In genomic region chr6:31659649-31660223, GRCh38 we compare ENCODE assay signal across 7 cellular contexts. TPM values are rescaled to one million over a fixed set of nuclear protein-coding genes. Genes with fewer than 3 reads are reported as not detected.
DNase-seq lines count a peak whose midpoint lies in the region; ATAC-seq and TF ChIP-seq lines count a peak whose summit lies in the region.

No MANE protein-coding gene starts in this region.

- H3K36me3 ChIP-seq in PC-9 (ENCODE audit: low read depth), result 0 out of 2 replicates have a peak, but pooled peaks cover 10% of the 10 kb centered on the region
- H3K36me3 ChIP-seq in effector memory CD4-positive, alpha-beta T cell (ENCODE audit: control insufficient read depth, insufficient read depth, low read length), result peaks cover 9% of the 10 kb centered on the region

- POLR2A ChIA-PET in PC-9 (lab: Charles Lee; ENCODE audit: unreplicated experiment), result interaction anchor here (0.6 kb wide), 1 partner anchor 136 kb away, joined by 4 read pairs; the partner anchor contains the start of gene VARS1

- no peaks in the 10 kb centered on the region for H3K27me3 ChIP-seq in PC-9 (ENCODE audit: insufficient read depth, low read depth)
- no peaks in the 10 kb centered on the region for H3K27me3 ChIP-seq in effector memory CD4-positive, alpha-beta T cell (replicated peaks; ENCODE audit: control insufficient read depth, insufficient read depth, low read length, poor library complexity, severe bottlenecking)

- H3K9me3 ChIP-seq in PC-9 (ENCODE audit: insufficient read depth, low read depth), result no peaks in the 10 kb centered on the region
- no peaks in the 10 kb centered on the region for H3K9me3 ChIP-seq in effector memory CD4-positive, alpha-beta T cell (ENCODE audit: control insufficient read depth, low read length)

- intact Hi-C loops in PC-9 (cut with micrococcal nuclease; ENCODE audit: unreplicated experiment), result loop anchor here (1.0 to 10.0 kb wide), 2 partner anchors 7 to 515 kb away; partner anchors contain the start of genes AGPAT1, BAG6 and RNF5

- ATAC-seq in GM18511 (IDR thresholded peaks at IDR 0.05; ENCODE audit: unreplicated experiment) (peak; percentile 22), GM18502 (IDR thresholded peaks at IDR 0.05; ENCODE audit: poor library complexity, unreplicated experiment) (no peak), GM18909 (IDR thresholded peaks at IDR 0.05; ENCODE audit: poor library complexity, unreplicated experiment) (no peak), HG03039 (IDR thresholded peaks at IDR 0.05; ENCODE audit: unreplicated experiment) (no peak)

- H3K79me2 ChIP-seq in PC-9 (ENCODE audit: low read depth), result peaks cover 50% of the 10 kb centered on the region

- BruUV-seq in PC-9 (replicated peaks; lab: Mats Ljungman, UMichigan), result no TSS peak

- peaks cover 19% of the 10 kb centered on the region for H3F3A ChIP-seq in PC-9 (ENCODE audit: insufficient read depth, low read depth)

- CTCF ChIA-PET in PC-9 (lab: Charles Lee), result interaction anchor here (1.0 kb wide), 1 partner anchor 110 kb away, joined by 3 read pairs; no protein-coding TSS in a partner anchor

- TF ChIP-seq CTCF in PC-9 (conservative IDR thresholded peaks at IDR 0.05), result no peak

- DNase-seq in PC-9 (peak; percentile 18 to 54), myocyte (ENCODE audit: low read depth) (peak; percentile 42)
- no peak for DNase-seq in effector memory CD4-positive, alpha-beta T cell

- H3K27ac ChIP-seq in PC-9, result peak overlapping the region; percentile 71
- H3K27ac ChIP-seq in effector memory CD4-positive, alpha-beta T cell (ENCODE audit: insufficient read depth, low read length, poor library complexity, severe bottlenecking), result peak overlapping the region; percentile 80

- peak overlapping the region; percentile 88 for H3K4me2 ChIP-seq in PC-9

- 0 out of 2 replicates have a peak, but pooled peaks cover 7% of the 10 kb centered on the region for H4K20me1 ChIP-seq in PC-9 (ENCODE audit: insufficient read depth)

- peak overlapping the region; percentile 81 for H2AFZ ChIP-seq in PC-9

- peak overlapping the region; percentile 79 for H3K4me3 ChIP-seq in PC-9
- peak overlapping the region; percentile 82 for H3K4me3 ChIP-seq in effector memory CD4-positive, alpha-beta T cell (ENCODE audit: insufficient read depth, low read depth, low read length, poor library complexity, severe bottlenecking)

- H3K9me2 ChIP-seq in PC-9 (ENCODE audit: insufficient read depth), result no peaks in the 10 kb centered on the region

- H3K4me1 ChIP-seq in PC-9 (replicated peaks; ENCODE audit: insufficient read depth), result peaks cover 26% of the 10 kb centered on the region
- H3K4me1 ChIP-seq in effector memory CD4-positive, alpha-beta T cell (ENCODE audit: control insufficient read depth, insufficient read depth, low read length, poor library complexity, severe bottlenecking), result peaks cover 49% of the 10 kb centered on the region

RNA-seq across cellular contexts. Expression of gene C6orf47, which starts 0.8 kb away (rescaled TPM):
- total RNA-seq in PC-9 (2021) (17.2 and 17.8 TPM in 2 replicates), myocyte (20.6 and 24.0 TPM in 2 replicates)
- 15.3 TPM for polyA plus RNA-seq in myocyte (2012)

RNA-seq across cellular contexts. Expression of gene APOM, which starts 4.0 kb away (rescaled TPM):
- total RNA-seq in PC-9 (2021), result 2.7 and 2.9 TPM in 2 replicates
- 2.9 and 4.2 TPM in 2 replicates for total RNA-seq in myocyte
- polyA plus RNA-seq in myocyte (2012), result 5.2 TPM

RNA-seq across cellular contexts. Expression of gene GPANK1, which starts 5.1 kb away (rescaled TPM):
- total RNA-seq in PC-9 (2021), result 11.5 and 13.0 TPM in 2 replicates
- total RNA-seq in myocyte, result 8.6 and 12.9 TPM in 2 replicates
- polyA plus RNA-seq in myocyte (2012), result 20.1 TPM

RNA-seq across cellular contexts. Expression of gene CSNK2B, which starts 6.1 kb away (rescaled TPM):
- total RNA-seq in PC-9 (2021), result 152 and 173 TPM in 2 replicates
- 211 and 248 TPM in 2 replicates for total RNA-seq in myocyte
- polyA plus RNA-seq in myocyte (2012), result 254 TPM

RNA-seq across cellular contexts. Expression of gene BAG6, which starts 7.3 kb away (rescaled TPM):
- total RNA-seq in PC-9 (2021) (336 and 358 TPM in 2 replicates), myocyte (271 and 307 TPM in 2 replicates)
- polyA plus RNA-seq in myocyte (2012), result 294 TPM

Comparison
In these comparisons a context has a peak if more than half of its experiments do, and no peak if none do; other contexts are left out.
1. DNase-seq: peak in PC-9 (2 of 2) and myocyte (single experiment); none in effector memory CD4-positive, alpha-beta T cell (0 of 3).